In genomic region chr20:46681032-46681854, GRCh38 we compare ENCODE assay signal across 1 cellular context.
TF ChIP-seq lines count a peak whose summit lies in the region.

No MANE protein-coding gene starts in this region.

TF ChIP-seq in K562, 482 proteins besides CTCF, POLR2A, EP300 and RAD21 (continued from another document and continues in another):
- TF ChIP-seq, protein P1, sequence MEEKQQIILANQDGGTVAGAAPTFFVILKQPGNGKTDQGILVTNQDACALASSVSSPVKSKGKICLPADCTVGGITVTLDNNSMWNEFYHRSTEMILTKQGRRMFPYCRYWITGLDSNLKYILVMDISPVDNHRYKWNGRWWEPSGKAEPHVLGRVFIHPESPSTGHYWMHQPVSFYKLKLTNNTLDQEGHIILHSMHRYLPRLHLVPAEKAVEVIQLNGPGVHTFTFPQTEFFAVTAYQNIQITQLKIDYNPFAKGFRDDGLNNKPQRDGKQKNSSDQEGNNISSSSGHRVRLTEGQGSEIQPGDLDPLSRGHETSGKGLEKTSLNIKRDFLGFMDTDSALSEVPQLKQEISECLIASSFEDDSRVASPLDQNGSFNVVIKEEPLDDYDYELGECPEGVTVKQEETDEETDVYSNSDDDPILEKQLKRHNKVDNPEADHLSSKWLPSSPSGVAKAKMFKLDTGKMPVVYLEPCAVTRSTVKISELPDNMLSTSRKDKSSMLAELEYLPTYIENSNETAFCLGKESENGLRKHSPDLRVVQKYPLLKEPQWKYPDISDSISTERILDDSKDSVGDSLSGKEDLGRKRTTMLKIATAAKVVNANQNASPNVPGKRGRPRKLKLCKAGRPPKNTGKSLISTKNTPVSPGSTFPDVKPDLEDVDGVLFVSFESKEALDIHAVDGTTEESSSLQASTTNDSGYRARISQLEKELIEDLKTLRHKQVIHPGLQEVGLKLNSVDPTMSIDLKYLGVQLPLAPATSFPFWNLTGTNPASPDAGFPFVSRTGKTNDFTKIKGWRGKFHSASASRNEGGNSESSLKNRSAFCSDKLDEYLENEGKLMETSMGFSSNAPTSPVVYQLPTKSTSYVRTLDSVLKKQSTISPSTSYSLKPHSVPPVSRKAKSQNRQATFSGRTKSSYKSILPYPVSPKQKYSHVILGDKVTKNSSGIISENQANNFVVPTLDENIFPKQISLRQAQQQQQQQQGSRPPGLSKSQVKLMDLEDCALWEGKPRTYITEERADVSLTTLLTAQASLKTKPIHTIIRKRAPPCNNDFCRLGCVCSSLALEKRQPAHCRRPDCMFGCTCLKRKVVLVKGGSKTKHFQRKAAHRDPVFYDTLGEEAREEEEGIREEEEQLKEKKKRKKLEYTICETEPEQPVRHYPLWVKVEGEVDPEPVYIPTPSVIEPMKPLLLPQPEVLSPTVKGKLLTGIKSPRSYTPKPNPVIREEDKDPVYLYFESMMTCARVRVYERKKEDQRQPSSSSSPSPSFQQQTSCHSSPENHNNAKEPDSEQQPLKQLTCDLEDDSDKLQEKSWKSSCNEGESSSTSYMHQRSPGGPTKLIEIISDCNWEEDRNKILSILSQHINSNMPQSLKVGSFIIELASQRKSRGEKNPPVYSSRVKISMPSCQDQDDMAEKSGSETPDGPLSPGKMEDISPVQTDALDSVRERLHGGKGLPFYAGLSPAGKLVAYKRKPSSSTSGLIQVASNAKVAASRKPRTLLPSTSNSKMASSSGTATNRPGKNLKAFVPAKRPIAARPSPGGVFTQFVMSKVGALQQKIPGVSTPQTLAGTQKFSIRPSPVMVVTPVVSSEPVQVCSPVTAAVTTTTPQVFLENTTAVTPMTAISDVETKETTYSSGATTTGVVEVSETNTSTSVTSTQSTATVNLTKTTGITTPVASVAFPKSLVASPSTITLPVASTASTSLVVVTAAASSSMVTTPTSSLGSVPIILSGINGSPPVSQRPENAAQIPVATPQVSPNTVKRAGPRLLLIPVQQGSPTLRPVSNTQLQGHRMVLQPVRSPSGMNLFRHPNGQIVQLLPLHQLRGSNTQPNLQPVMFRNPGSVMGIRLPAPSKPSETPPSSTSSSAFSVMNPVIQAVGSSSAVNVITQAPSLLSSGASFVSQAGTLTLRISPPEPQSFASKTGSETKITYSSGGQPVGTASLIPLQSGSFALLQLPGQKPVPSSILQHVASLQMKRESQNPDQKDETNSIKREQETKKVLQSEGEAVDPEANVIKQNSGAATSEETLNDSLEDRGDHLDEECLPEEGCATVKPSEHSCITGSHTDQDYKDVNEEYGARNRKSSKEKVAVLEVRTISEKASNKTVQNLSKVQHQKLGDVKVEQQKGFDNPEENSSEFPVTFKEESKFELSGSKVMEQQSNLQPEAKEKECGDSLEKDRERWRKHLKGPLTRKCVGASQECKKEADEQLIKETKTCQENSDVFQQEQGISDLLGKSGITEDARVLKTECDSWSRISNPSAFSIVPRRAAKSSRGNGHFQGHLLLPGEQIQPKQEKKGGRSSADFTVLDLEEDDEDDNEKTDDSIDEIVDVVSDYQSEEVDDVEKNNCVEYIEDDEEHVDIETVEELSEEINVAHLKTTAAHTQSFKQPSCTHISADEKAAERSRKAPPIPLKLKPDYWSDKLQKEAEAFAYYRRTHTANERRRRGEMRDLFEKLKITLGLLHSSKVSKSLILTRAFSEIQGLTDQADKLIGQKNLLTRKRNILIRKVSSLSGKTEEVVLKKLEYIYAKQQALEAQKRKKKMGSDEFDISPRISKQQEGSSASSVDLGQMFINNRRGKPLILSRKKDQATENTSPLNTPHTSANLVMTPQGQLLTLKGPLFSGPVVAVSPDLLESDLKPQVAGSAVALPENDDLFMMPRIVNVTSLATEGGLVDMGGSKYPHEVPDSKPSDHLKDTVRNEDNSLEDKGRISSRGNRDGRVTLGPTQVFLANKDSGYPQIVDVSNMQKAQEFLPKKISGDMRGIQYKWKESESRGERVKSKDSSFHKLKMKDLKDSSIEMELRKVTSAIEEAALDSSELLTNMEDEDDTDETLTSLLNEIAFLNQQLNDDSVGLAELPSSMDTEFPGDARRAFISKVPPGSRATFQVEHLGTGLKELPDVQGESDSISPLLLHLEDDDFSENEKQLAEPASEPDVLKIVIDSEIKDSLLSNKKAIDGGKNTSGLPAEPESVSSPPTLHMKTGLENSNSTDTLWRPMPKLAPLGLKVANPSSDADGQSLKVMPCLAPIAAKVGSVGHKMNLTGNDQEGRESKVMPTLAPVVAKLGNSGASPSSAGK (IDR thresholded peaks at IDR 0.05): no peak
- TF ChIP-seq CEBPB (tag; IDR thresholded peaks at IDR 0.05) (no peak), PURB (CRISPR knock-in tag; IDR thresholded peaks at IDR 0.05; ENCODE audit: low read depth) (no peak), IRF9 (tag; IDR thresholded peaks at IDR 0.05) (no peak), ARID1B (IDR thresholded peaks at IDR 0.05) (peak; percentile 27; the same call in 1 of the 2 replicates), HDAC2 (IDR thresholded peaks at IDR 0.05) (no peak), ZBTB8A (IDR thresholded peaks at IDR 0.05; ENCODE audit: partially characterized antibody) (no peak), ZNF407 (IDR thresholded peaks at IDR 0.05; ENCODE audit: low read depth) (no peak), SMC3 (conservative IDR thresholded peaks at IDR 0.05; ENCODE audit: insufficient read depth, low read depth, low read length) (peak; percentile 82), NELFE (IDR thresholded peaks at IDR 0.05; ENCODE audit: insufficient read depth, insufficient read length) (no peak), HSF4 (CRISPR knock-in tag; IDR thresholded peaks at IDR 0.05; ENCODE audit: borderline replicate concordance) (no peak), MLLT1 (IDR thresholded peaks at IDR 0.05) (peak; percentile 79 to 89; a peak in 3 of 4 replicates), ELF2 (CRISPR knock-in tag; IDR thresholded peaks at IDR 0.05) (no peak), NCOA4 (IDR thresholded peaks at IDR 0.05; ENCODE audit: partially characterized antibody) (peak; percentile 44), DACH1 (IDR thresholded peaks at IDR 0.05; ENCODE audit: partially characterized antibody) (no peak), ZC3H4 (CRISPR knock-in tag; IDR thresholded peaks at IDR 0.05; ENCODE audit: borderline replicate concordance) (no peak), CBFA2T3 (IDR thresholded peaks at IDR 0.05) (no peak)
- TF ChIP-seq, protein P2, sequence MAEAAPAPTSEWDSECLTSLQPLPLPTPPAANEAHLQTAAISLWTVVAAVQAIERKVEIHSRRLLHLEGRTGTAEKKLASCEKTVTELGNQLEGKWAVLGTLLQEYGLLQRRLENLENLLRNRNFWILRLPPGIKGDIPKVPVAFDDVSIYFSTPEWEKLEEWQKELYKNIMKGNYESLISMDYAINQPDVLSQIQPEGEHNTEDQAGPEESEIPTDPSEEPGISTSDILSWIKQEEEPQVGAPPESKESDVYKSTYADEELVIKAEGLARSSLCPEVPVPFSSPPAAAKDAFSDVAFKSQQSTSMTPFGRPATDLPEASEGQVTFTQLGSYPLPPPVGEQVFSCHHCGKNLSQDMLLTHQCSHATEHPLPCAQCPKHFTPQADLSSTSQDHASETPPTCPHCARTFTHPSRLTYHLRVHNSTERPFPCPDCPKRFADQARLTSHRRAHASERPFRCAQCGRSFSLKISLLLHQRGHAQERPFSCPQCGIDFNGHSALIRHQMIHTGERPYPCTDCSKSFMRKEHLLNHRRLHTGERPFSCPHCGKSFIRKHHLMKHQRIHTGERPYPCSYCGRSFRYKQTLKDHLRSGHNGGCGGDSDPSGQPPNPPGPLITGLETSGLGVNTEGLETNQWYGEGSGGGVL (CRISPR knock-in tag; IDR thresholded peaks at IDR 0.05): no peak
- TF ChIP-seq, protein P3, sequence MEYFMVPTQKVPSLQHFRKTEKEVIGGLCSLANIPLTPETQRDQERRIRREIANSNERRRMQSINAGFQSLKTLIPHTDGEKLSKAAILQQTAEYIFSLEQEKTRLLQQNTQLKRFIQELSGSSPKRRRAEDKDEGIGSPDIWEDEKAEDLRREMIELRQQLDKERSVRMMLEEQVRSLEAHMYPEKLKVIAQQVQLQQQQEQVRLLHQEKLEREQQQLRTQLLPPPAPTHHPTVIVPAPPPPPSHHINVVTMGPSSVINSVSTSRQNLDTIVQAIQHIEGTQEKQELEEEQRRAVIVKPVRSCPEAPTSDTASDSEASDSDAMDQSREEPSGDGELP (CRISPR knock-in tag; IDR thresholded peaks at IDR 0.05; ENCODE audit: borderline replicate concordance): no peak
- TF ChIP-seq, protein P4, sequence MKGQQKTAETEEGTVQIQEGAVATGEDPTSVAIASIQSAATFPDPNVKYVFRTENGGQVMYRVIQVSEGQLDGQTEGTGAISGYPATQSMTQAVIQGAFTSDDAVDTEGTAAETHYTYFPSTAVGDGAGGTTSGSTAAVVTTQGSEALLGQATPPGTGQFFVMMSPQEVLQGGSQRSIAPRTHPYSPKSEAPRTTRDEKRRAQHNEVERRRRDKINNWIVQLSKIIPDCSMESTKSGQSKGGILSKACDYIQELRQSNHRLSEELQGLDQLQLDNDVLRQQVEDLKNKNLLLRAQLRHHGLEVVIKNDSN (CRISPR knock-in tag; IDR thresholded peaks at IDR 0.05): no peak
